Comparison of ENCODE assay signal across 23 cellular contexts in the genomic region with DNA sequence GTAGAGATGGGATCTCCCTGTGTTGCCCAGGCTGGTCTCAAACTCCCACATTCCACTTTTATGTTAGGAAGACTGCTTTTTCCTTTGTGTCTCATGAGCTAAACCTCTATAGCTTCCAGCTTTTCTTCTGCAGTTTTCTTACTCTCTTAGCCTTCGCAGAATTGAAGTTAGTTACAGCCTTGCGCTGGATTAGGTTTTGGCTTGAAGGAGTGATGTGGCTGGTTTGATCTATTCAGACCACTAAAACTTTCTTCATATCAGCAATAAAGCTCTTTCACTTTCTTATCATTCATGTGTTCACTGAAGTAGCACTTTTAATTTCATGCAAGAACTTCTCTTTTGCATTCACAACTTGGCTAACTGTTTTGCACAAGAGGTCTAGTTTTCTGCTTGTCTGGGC.
"Had no signal": no experiment of that assay in that cellular context is flagged by ENCODE, and none has a peak within 500 bp of the region (broad histone marks: within the 10 kb centered on the region; RNA-seq: fewer than 3 reads in every experiment).

No MANE protein-coding gene starts in this region.

- H3K27me3 ChIP-seq: SJSA1 had no signal

- H3K27ac ChIP-seq: KMS-11, SJSA1, SK-N-MC had no signal

- H3K4me3 ChIP-seq: K562, SJSA1, SK-N-MC had no signal

- ATAC-seq: HepG2, K562 had no signal

- DNase-seq: IMR-90, Kasumi-1, MM.1S, NCI-H1092 treated with DMSO at 0.1 percent for 48 hours, NCI-H1436, NCI-H187, NCI-H2029, NCI-H2081 treated with DMSO at 0.1 percent for 48 hours, NCI-H2171, NCI-H226, NCI-H446, NCI-H510A, NCI-H524 treated with DMSO at 0.1 percent for 48 hours, NCI-H69, NCI-H774, Right ventricle myocardium superior, RPMI8226, SIG-M5 had no signal

- H3K36me3 ChIP-seq: SJSA1 had no signal

- H3K9me3 ChIP-seq: SJSA1 had no signal
